1 cellular context compared by ENCODE assay signal in genomic region chr22:32532819-32533128, GRCh38.
TF ChIP-seq lines count a peak whose summit lies in the region.

No MANE protein-coding gene starts in this region.

TF ChIP-seq in HepG2, 621 proteins besides CTCF, POLR2A, EP300 and RAD21 (continued from another document and continues in another):
- TF ChIP-seq, protein P1, sequence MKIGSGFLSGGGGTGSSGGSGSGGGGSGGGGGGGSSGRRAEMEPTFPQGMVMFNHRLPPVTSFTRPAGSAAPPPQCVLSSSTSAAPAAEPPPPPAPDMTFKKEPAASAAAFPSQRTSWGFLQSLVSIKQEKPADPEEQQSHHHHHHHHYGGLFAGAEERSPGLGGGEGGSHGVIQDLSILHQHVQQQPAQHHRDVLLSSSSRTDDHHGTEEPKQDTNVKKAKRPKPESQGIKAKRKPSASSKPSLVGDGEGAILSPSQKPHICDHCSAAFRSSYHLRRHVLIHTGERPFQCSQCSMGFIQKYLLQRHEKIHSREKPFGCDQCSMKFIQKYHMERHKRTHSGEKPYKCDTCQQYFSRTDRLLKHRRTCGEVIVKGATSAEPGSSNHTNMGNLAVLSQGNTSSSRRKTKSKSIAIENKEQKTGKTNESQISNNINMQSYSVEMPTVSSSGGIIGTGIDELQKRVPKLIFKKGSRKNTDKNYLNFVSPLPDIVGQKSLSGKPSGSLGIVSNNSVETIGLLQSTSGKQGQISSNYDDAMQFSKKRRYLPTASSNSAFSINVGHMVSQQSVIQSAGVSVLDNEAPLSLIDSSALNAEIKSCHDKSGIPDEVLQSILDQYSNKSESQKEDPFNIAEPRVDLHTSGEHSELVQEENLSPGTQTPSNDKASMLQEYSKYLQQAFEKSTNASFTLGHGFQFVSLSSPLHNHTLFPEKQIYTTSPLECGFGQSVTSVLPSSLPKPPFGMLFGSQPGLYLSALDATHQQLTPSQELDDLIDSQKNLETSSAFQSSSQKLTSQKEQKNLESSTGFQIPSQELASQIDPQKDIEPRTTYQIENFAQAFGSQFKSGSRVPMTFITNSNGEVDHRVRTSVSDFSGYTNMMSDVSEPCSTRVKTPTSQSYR (CRISPR knock-in tag; IDR thresholded peaks at IDR 0.05; ENCODE audit: borderline replicate concordance) = no peak
- no peak for TF ChIP-seq ZFP1 (CRISPR knock-in tag; IDR thresholded peaks at IDR 0.05)
- TF ChIP-seq TSC22D2 (CRISPR knock-in tag; IDR thresholded peaks at IDR 0.05; ENCODE audit: borderline replicate concordance) = no peak
- TF ChIP-seq MAX (IDR thresholded peaks at IDR 0.05) = no peak
- TF ChIP-seq, protein P2, sequence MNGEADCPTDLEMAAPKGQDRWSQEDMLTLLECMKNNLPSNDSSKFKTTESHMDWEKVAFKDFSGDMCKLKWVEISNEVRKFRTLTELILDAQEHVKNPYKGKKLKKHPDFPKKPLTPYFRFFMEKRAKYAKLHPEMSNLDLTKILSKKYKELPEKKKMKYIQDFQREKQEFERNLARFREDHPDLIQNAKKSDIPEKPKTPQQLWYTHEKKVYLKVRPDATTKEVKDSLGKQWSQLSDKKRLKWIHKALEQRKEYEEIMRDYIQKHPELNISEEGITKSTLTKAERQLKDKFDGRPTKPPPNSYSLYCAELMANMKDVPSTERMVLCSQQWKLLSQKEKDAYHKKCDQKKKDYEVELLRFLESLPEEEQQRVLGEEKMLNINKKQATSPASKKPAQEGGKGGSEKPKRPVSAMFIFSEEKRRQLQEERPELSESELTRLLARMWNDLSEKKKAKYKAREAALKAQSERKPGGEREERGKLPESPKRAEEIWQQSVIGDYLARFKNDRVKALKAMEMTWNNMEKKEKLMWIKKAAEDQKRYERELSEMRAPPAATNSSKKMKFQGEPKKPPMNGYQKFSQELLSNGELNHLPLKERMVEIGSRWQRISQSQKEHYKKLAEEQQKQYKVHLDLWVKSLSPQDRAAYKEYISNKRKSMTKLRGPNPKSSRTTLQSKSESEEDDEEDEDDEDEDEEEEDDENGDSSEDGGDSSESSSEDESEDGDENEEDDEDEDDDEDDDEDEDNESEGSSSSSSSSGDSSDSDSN (CRISPR knock-in tag; IDR thresholded peaks at IDR 0.05) = 0 out of 2 replicates have a peak, but pooled peaks have one; percentile 5
- TF ChIP-seq, protein P3, sequence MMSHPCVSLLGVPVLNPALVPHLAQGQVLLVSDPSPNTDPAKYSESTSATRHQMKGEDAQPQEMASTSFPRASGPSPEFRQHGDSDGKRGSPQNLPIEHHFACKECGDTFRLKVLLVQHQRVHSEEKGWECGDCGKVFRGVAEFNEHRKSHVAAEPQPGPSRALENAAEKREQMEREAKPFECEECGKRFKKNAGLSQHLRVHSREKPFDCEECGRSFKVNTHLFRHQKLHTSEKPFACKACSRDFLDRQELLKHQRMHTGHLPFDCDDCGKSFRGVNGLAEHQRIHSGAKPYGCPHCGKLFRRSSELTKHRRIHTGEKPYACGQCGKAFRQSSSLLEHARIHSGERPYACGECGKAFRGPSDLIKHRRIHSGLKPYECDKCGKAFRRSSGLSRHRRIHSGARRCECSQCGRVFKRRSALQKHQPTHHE (CRISPR knock-in tag; IDR thresholded peaks at IDR 0.05; ENCODE audit: borderline replicate concordance) = no peak
- no peak for TF ChIP-seq HOXA9 (CRISPR knock-in tag; IDR thresholded peaks at IDR 0.05; ENCODE audit: borderline replicate concordance)
- no peak for TF ChIP-seq SRSF9 (IDR thresholded peaks at IDR 0.05; ENCODE audit: borderline replicate concordance, insufficient read depth, low read depth, low read length, poor library complexity, severe bottlenecking)
- TF ChIP-seq SPEN (CRISPR knock-in tag; IDR thresholded peaks at IDR 0.05; ENCODE audit: low read depth) = no peak; the same call in 1 of the 2 replicates
- TF ChIP-seq HNRNPK (IDR thresholded peaks at IDR 0.05; ENCODE audit: low read depth, low read length, poor library complexity, severe bottlenecking) = no peak
- TF ChIP-seq U2AF1 (optimal IDR thresholded peaks at IDR 0.05; ENCODE audit: low read depth, low read length) = no peak
- no peak for TF ChIP-seq HDAC6 (IDR thresholded peaks at IDR 0.05; ENCODE audit: low read depth, low read length)
- TF ChIP-seq ZNF260 (CRISPR knock-in tag; IDR thresholded peaks at IDR 0.05; ENCODE audit: borderline replicate concordance, low read depth) = no peak
- no peak for TF ChIP-seq DMAP1 (CRISPR knock-in tag; IDR thresholded peaks at IDR 0.05)
- peak; percentile 78 for TF ChIP-seq YY1 (IDR thresholded peaks at IDR 0.05; ENCODE audit: insufficient read depth, insufficient replicate concordance, low read depth, low read length)
- no peak for TF ChIP-seq MLXIP (CRISPR knock-in tag; IDR thresholded peaks at IDR 0.05; ENCODE audit: borderline replicate concordance)
- TF ChIP-seq ERF (CRISPR knock-in tag; IDR thresholded peaks at IDR 0.05) = no peak; the same call in 1 of the 2 replicates
- TF ChIP-seq TEAD2 (CRISPR knock-in tag; IDR thresholded peaks at IDR 0.05) = no peak
- peak; percentile 22; the same call in 1 of the 2 replicates for TF ChIP-seq ELF3 (CRISPR knock-in tag; IDR thresholded peaks at IDR 0.05)
- TF ChIP-seq NFYC (CRISPR knock-in tag; IDR thresholded peaks at IDR 0.05) = no peak
- TF ChIP-seq ZBTB33 (CRISPR knock-in tag; IDR thresholded peaks at IDR 0.05) = no peak
- TF ChIP-seq HMGXB4 (CRISPR knock-in tag; IDR thresholded peaks at IDR 0.05; ENCODE audit: borderline replicate concordance in 1 of 2, low read depth in 1 of 2) = no peak
- TF ChIP-seq ZNF781 (CRISPR knock-in tag; IDR thresholded peaks at IDR 0.05; ENCODE audit: borderline replicate concordance, not compliant biosample characterization) = no peak
- no peak for TF ChIP-seq ZNF333 (CRISPR knock-in tag; IDR thresholded peaks at IDR 0.05; ENCODE audit: borderline replicate concordance)
- TF ChIP-seq ZNF431 (CRISPR knock-in tag; IDR thresholded peaks at IDR 0.05; ENCODE audit: borderline replicate concordance, low read depth) = no peak
- no peak for TF ChIP-seq PHF8 (CRISPR knock-in tag; IDR thresholded peaks at IDR 0.05)
- no peak for TF ChIP-seq MAF1 (CRISPR knock-in tag; IDR thresholded peaks at IDR 0.05; ENCODE audit: borderline replicate concordance)
- TF ChIP-seq SMC3 (IDR thresholded peaks at IDR 0.05; ENCODE audit: low read length) = no peak
- TF ChIP-seq ZNF629 (CRISPR knock-in tag; conservative IDR thresholded peaks at IDR 0.05) = no peak
- no peak for TF ChIP-seq ZBTB40 (IDR thresholded peaks at IDR 0.05)
- no peak for TF ChIP-seq ZBTB40 (CRISPR knock-in tag; IDR thresholded peaks at IDR 0.05)
- TF ChIP-seq MIER2 (CRISPR knock-in tag; IDR thresholded peaks at IDR 0.05) = no peak
- no peak for TF ChIP-seq SNRNP70 (IDR thresholded peaks at IDR 0.05; ENCODE audit: low read depth, low read length)
- TF ChIP-seq HNF4A (CRISPR knock-in tag; IDR thresholded peaks at IDR 0.05) = peak; percentile 30; the same call in 1 of the 2 replicates
